In genomic region chr15:55407949-55408766, GRCh38 we compare ENCODE assay signal across 8 cellular contexts. TPM values are rescaled to one million over a fixed set of nuclear protein-coding genes. Genes with fewer than 3 reads are reported as not detected.
DNase-seq lines count a peak whose midpoint lies in the region; ATAC-seq and TF ChIP-seq lines count a peak whose summit lies in the region.

Gene CCPG1 (minus strand): TSS chr15:55408359. CDS start chr15:55389424, 18,935 bp downstream.
Gene PIERCE2 (plus strand): TSS chr15:55408495. CDS start chr15:55408769, 274 bp downstream.

- H3K4me1 ChIP-seq in ES-I3 (ENCODE audit: insufficient read depth, low read length), result peaks cover 4% of the 10 kb centered on the region; the same call in 1 of the 2 replicates
- H3K4me1 ChIP-seq in RWPE2 (ENCODE audit: insufficient read depth, poor library complexity, severe bottlenecking), result peaks cover 4% of the 10 kb centered on the region
- peaks cover 20 to 56% (median 49%) of the 10 kb centered on the region in 4 donors for H3K4me1 ChIP-seq in stomach

- peak within 1 kb of the TSS; percentile 80 for H3K9ac ChIP-seq in ES-I3 (ENCODE audit: low read depth, low read length)
- H3K9ac ChIP-seq in neural cell (ENCODE audit: low read length), result peak within 1 kb of the TSS; percentile 91

- H2AFZ ChIP-seq in neural cell (ENCODE audit: low read depth, low read length), result peak within 1 kb of the TSS; percentile 78

- H3K9me3 ChIP-seq in ES-I3 (ENCODE audit: control insufficient read depth, insufficient read depth, low read length) (no peaks in the 10 kb centered on the region), RWPE2 (ENCODE audit: severe bottlenecking) (no peaks in the 10 kb centered on the region), neural cell (ENCODE audit: low read length) (no peaks in the 10 kb centered on the region), stomach (no peaks in the 10 kb centered on the region)

- peak; percentile 42 for TF ChIP-seq RAD21 in neural cell (conservative IDR thresholded peaks at IDR 0.05)

- TF ChIP-seq CTCF in RWPE2 (IDR thresholded peaks at IDR 0.05; ENCODE audit: poor library complexity, severe bottlenecking), result peak; percentile 84
- TF ChIP-seq CTCF in fibroblast of villous mesenchyme (IDR thresholded peaks at IDR 0.05; ENCODE audit: insufficient read depth, low read depth, low read length), result peak; percentile 68
- peak; percentile 96 for TF ChIP-seq CTCF in neural cell (IDR thresholded peaks at IDR 0.05; ENCODE audit: poor library complexity, severe bottlenecking)
- TF ChIP-seq CTCF in stomach (IDR thresholded peaks at IDR 0.05), result peak in 6 of 7 experiments; percentile 23 to 94 (median 90)

- TF ChIP-seq POLR2A in stomach (IDR thresholded peaks at IDR 0.05), result peak in 2 of 4 donors; percentile 70 to 84

- H3K4me2 ChIP-seq in neural cell (ENCODE audit: low read length), result peak within 1 kb of the TSS; percentile 86

- peak; percentile 93 for DNase-seq in H4 (ENCODE audit: low spot score)
- peak; percentile 99 for DNase-seq in LoVo (ENCODE audit: low spot score)
- DNase-seq in RWPE2 (ENCODE audit: low spot score), result peak; percentile 96
- DNase-seq in activated gamma-delta T cell (lab: John Stamatoyannopoulos, UW), result peak; percentile 90
- peak; percentile 98 for DNase-seq in fibroblast of villous mesenchyme (ENCODE audit: low read depth)
- peak; percentile 93 for DNase-seq in stomach

- H4K20me1 ChIP-seq in neural cell (ENCODE audit: insufficient read depth), result no peaks in the 10 kb centered on the region

- peak; percentile 94 for ATAC-seq in RWPE2 (ENCODE audit: low read depth)

- H3K27me3 ChIP-seq in RWPE2 (ENCODE audit: insufficient read depth, poor library complexity, severe bottlenecking), result no peaks in the 10 kb centered on the region
- no peaks in the 10 kb centered on the region for H3K27me3 ChIP-seq in neural cell (ENCODE audit: insufficient read depth, low read depth, low read length)
- H3K27me3 ChIP-seq in stomach, result no peaks in the 10 kb centered on the region

- H3K4me3 ChIP-seq in RWPE2 (ENCODE audit: severe bottlenecking) (peak within 1 kb of the TSS; percentile 69), fibroblast of villous mesenchyme (ENCODE audit: low read depth, low read length) (peak within 1 kb of the TSS; percentile 82), neural cell (ENCODE audit: low read length) (peak within 1 kb of the TSS; percentile 95), stomach (peak within 1 kb of the TSS; percentile 83 to 95 (median 86))

- TF ChIP-seq EP300 in neural cell (conservative IDR thresholded peaks at IDR 0.05; ENCODE audit: poor library complexity, severe bottlenecking) (peak; percentile 68), stomach (IDR thresholded peaks at IDR 0.05) (no peak)

- H3K27ac ChIP-seq in RWPE2 (ENCODE audit: poor library complexity, severe bottlenecking), result peak within 1 kb of the TSS; percentile 35
- H3K27ac ChIP-seq in neural cell (ENCODE audit: low read length), result peak within 1 kb of the TSS; percentile 89
- H3K27ac ChIP-seq in stomach, result peak within 1 kb of the TSS; percentile 95 to 98 (median 97)

- H3K79me2 ChIP-seq in neural cell (replicated peaks; ENCODE audit: insufficient read depth, low read length), result peaks cover 3% of the 10 kb centered on the region

- no peaks in the 10 kb centered on the region for H3K9me2 ChIP-seq in neural cell (ENCODE audit: insufficient read depth, low read length)

- intact Hi-C loops in stomach (cut with DNase I; ENCODE audit: low total_unique reads), result no loop called here

- no peaks in the 10 kb centered on the region for H3K36me3 ChIP-seq in ES-I3 (ENCODE audit: insufficient read depth, low read length)
- H3K36me3 ChIP-seq in RWPE2 (ENCODE audit: low read depth), result no peaks in the 10 kb centered on the region
- no peaks in the 10 kb centered on the region for H3K36me3 ChIP-seq in neural cell (ENCODE audit: insufficient read depth, low read length)
- H3K36me3 ChIP-seq in stomach, result no peaks in the 10 kb centered on the region

- WGBS in stomach, 5 donors, result 0 to 1% (median 0%) methylated on average over 35 to 72 of the region's 72 CpGs

- H3F3A ChIP-seq in neural cell (ENCODE audit: insufficient read depth, low read length, poor library complexity, severe bottlenecking), result no peaks in the 10 kb centered on the region

TF ChIP-seq in neural cell, 6 proteins besides CTCF, POLR2A, EP300 and RAD21:
- TF ChIP-seq MXI1 (conservative IDR thresholded peaks at IDR 0.05; ENCODE audit: poor library complexity, severe bottlenecking) (peak; percentile 89), EZH2 (IDR thresholded peaks at IDR 0.05; ENCODE audit: borderline replicate concordance, insufficient read depth, low read length, poor library complexity, severe bottlenecking) (no peak), TAF1 (IDR thresholded peaks at IDR 0.05; ENCODE audit: low read depth) (peak; percentile 35), REST (IDR thresholded peaks at IDR 0.05; ENCODE audit: borderline replicate concordance) (peak; percentile 85), SMC3 (conservative IDR thresholded peaks at IDR 0.05; ENCODE audit: poor library complexity) (peak; percentile 50), POLR2AphosphoS5 (IDR thresholded peaks at IDR 0.05) (peak; percentile 71)
TF ChIP-seq in neural cell: peak in this region for 5.

RNA-seq across cellular contexts. Expression of gene CCPG1, which starts in this region (rescaled TPM):
- 79.0 and 90.7 TPM in 2 replicates for total RNA-seq in H4 (2014; rRNA removed; shearing (Covaris generic))
- total RNA-seq in fibroblast of villous mesenchyme, result 37.7 and 42.3 TPM in 2 replicates
- 52.6 and 64.2 TPM in 2 replicates for polyA plus RNA-seq in neural cell
- 53.6 and 55.3 TPM in 2 replicates for polyA minus RNA-seq in neural cell
- 100 to 1,000 TPM in 1 of 5 donors, 10 to 100 TPM in 4; 15.9 to 119 (median 54.6) TPM for total RNA-seq in stomach
- polyA plus RNA-seq in stomach, result 10 to 100 TPM; 15.1 to 17.3 (median 17.1) TPM

RNA-seq across cellular contexts. Expression of gene PIERCE2, which starts in this region (rescaled TPM):
- total RNA-seq in H4 (2014; rRNA removed; shearing (Covaris generic)), result 1.3 and 6.5 TPM in 2 replicates
- total RNA-seq in fibroblast of villous mesenchyme (1.3 TPM in 2 replicates), stomach (1 to 10 TPM in 3 of 5 donors, not detected in 2; 1.1 to 3.6 (median 2.8) TPM)
- polyA plus RNA-seq in neural cell (10.2 and 13.1 TPM in 2 replicates), stomach (10 to 100 TPM in 2 of 3 donors, 1 to 10 TPM in 1; 7.4 to 15.2 (median 12.2) TPM)
- polyA minus RNA-seq in neural cell, result 5.6 and 7.5 TPM in 2 replicates

Comparison
In these comparisons a context has a peak if more than half of its experiments do, and no peak if none do; other contexts are left out.
1. Peak in every context shown above with its lines: DNase-seq, ATAC-seq, H3K4me3 ChIP-seq and H3K27ac ChIP-seq.
2. H3K27ac ChIP-seq: peak in every context shown above with its lines; median percentile 97 in stomach; 89 in neural cell; 35 in RWPE2.